ENCODE assay signal across 10 cellular contexts in genomic region chr11:30128269-30128932, GRCh38.
DNase-seq lines count a peak whose midpoint lies in the region; TF ChIP-seq lines count a peak whose summit lies in the region.
"Had no signal": no experiment of that assay in that cellular context is flagged by ENCODE, and none has a peak within 500 bp of the region (broad histone marks: within the 10 kb centered on the region; RNA-seq: fewer than 3 reads in every experiment).

No MANE protein-coding gene starts in this region.

- H3K9me3 ChIP-seq in vagina = no peaks in the 10 kb centered on the region
- H3K9me3 ChIP-seq: BLaER1 treated with 17β-estradiol and CSF1 and Interleukin-3, amounts not matched to agents 10 nM and 100 nM had no signal

- DNase-seq in NCI-H1105 treated with DMSO at 0.1 percent for 48 hours (lab: John Stamatoyannopoulos, UW) (peak; percentile 27), NCI-H1105 (lab: John Stamatoyannopoulos, UW) (no peak), HT1080 (ENCODE audit: low read depth) (peak; percentile 44), amniotic epithelial cell (ENCODE audit: low read depth) (peak; percentile 50), left kidney (ENCODE audit: low read depth, low spot score) (peak; percentile 36), vagina (ENCODE audit: extremely low spot score in 2 of 2) (no peak), NCI-H187 (lab: John Stamatoyannopoulos, UW) (no peak)
- DNase-seq in effector CD4-positive, alpha-beta T cell = no peak

- no peaks in the 10 kb centered on the region for H3K27me3 ChIP-seq in vagina
- H3K27me3 ChIP-seq: BLaER1 treated with 17β-estradiol and CSF1 and Interleukin-3, amounts not matched to agents 10 nM and 100 nM had no signal

- H3K36me3 ChIP-seq in vagina = no peaks in the 10 kb centered on the region
- H3K36me3 ChIP-seq: BLaER1 treated with 17β-estradiol and CSF1 and Interleukin-3, amounts not matched to agents 10 nM and 100 nM had no signal

- H3K4me3 ChIP-seq in vagina = no peak overlapping the region
- H3K4me3 ChIP-seq: BLaER1 treated with 17β-estradiol and CSF1 and Interleukin-3, amounts not matched to agents 10 nM and 100 nM; skin epidermis had no signal

- no peaks in the 10 kb centered on the region for H3K4me1 ChIP-seq in vagina
- H3K4me1 ChIP-seq: BLaER1 treated with 17β-estradiol and CSF1 and Interleukin-3, amounts not matched to agents 10 nM and 100 nM had no signal

- intact Hi-C loops in vagina (cut with DNase I) = no loop called here

- TF ChIP-seq POLR2A in vagina (IDR thresholded peaks at IDR 0.05) = no peak

- TF ChIP-seq CTCF in vagina (IDR thresholded peaks at IDR 0.05) = peak in 1 of 3 experiments; percentile 41

- no peak overlapping the region for H3K27ac ChIP-seq in vagina
- H3K27ac ChIP-seq: BLaER1 treated with 17β-estradiol and CSF1 and Interleukin-3, amounts not matched to agents 10 nM and 100 nM; skin epidermis had no signal

Comparison
In these comparisons a context has a peak if more than half of its experiments do, and no peak if none do; other contexts are left out.
1. DNase-seq: peak in NCI-H1105 treated with DMSO at 0.1 percent for 48 hours (single experiment), HT1080 (single experiment), amniotic epithelial cell (single experiment) and left kidney (single experiment); none in NCI-H1105 (single experiment), vagina (0 of 2), effector CD4-positive, alpha-beta T cell (single experiment) and NCI-H187 (0 of 2).